In the genomic region with DNA sequence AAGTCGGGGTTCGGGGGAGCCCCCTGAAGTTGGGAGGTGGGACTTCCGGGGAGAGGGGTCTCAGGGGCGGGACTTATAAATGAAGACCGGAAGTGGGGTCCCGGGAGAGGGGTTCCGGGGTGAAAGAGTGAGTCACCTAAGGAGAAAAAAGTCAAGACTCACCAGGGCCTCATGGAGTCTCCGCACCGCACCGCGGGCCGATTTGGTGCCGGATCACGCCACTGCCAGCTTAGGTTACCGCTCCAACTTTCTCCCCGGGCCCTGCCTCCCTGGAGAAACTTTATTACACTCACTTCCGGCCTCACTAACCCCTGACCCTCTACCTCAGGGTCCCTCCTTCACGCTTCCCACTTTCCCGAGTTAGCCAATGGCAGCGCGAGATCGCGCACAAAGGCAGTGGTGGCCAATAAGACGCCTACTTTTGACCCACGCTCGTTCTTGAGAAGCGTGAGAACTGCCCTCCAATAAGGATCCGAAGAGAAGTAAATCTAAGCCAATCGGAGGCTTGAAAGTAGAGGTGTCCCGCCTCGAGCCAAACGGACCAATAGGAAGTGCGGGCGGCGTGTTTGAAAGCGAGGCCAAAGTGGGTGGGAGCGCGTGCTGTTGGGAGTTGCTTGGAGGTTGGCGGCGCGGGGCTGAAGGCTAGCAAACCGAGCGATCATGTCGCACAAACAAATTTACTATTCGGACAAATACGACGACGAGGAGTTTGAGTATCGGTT, we compare ENCODE assay signal across 8 cellular contexts. TPM values are rescaled to one million over a fixed set of nuclear protein-coding genes. Genes with fewer than 3 reads are reported as not detected.
DNase-seq lines count a peak whose midpoint lies in the region; ATAC-seq, FAIRE-seq and TF ChIP-seq lines count a peak whose summit lies in the region.

CKS1B (plus strand) TSS at position 596 of the 722 bp plus-strand sequence; CDS start at position 661, 65 bp downstream.

- intact Hi-C loops in dorsolateral prefrontal cortex (cut with DNase I), result no loop called here
- intact Hi-C loops in HepG2 (cut with micrococcal nuclease; ENCODE audit: unreplicated experiment), result loop anchor here (2.0 kb wide), 1 partner anchor 89 kb away; the partner anchor contains the start of gene EFNA4

- DNase-seq in CD1c-positive myeloid dendritic cell (ENCODE audit: extremely low spot score) (peak; percentile 100), NCI-H748 (lab: John Stamatoyannopoulos, UW; ENCODE audit: unreplicated experiment) (peak; percentile 100), dorsolateral prefrontal cortex (peak; percentile 95 to 99 (median 98)), HepG2 (ENCODE audit: low spot score) (peak; percentile 100)
- DNase-seq in activated CD4-positive, alpha-beta T cell treated with anti-CD3 and anti-CD28 coated beads, Interleukin-2, amount 50 U/mL, for 1 hour, result peak; percentile 95
- DNase-seq in stimulated activated CD4-positive, alpha-beta T cell treated with anti-CD3 and anti-CD28 coated beads, Interleukin-4, amount 100 ng/mL, for 1 hour, result peak; percentile 93

- H3K27me3 ChIP-seq in dorsolateral prefrontal cortex (no peaks in the 10 kb centered on the region), HepG2 (ENCODE audit: control insufficient read depth in 1 of 2, insufficient read depth in 2 of 2, low read length in 2 of 2) (no peaks in the 10 kb centered on the region; a peak in 1 of 5 replicates)

- POLR2A ChIA-PET in HepG2 (lab: Yijun Ruan, JAX), result interaction anchor here (1.0 to 6.6 kb wide), 21 partner anchors 10 to 161 kb away, joined by 3 to 148 read pairs (median 11); partner anchors contain the start of genes ADAM15, FLAD1, LENEP and PBXIP1

- in situ Hi-C loops in HepG2 (cut with HindIII; ENCODE audit: extremely low pct_ligation_motif_present, low pct_unique_long_range_greater_than_20kb), result no loop called here

- FAIRE-seq in HepG2 (lab: Jason Lieb, UNC), result peak; percentile 99

- peak in 1 of 2 experiments; percentile 72; a peak in 2 of 4 replicates for TF ChIP-seq POLR2A in HepG2 (IDR thresholded peaks at IDR 0.05; ENCODE audit: insufficient read depth in 1 of 2, low read depth in 2 of 2, low read length in 2 of 2)

- CTCF ChIA-PET in HepG2 (lab: Yijun Ruan, JAX; ENCODE audit: low intra/inter-chr PET ratio, low total read pairs), result interaction anchor here (1.1 kb wide), 1 partner anchor 44 kb away, joined by 3 read pairs; no protein-coding TSS in a partner anchor

- 1% methylated on average over 41 of the region's 49 CpGs for WGBS in HepG2 (ENCODE audit: low lambda C conversion rate)

- H3K9me3 ChIP-seq in HepG2 (ENCODE audit: low read length), result no peaks in the 10 kb centered on the region

- peak within 1 kb of the TSS; percentile 61 to 97 (median 79) for H3K4me3 ChIP-seq in dorsolateral prefrontal cortex
- H3K4me3 ChIP-seq in HepG2 (replicated peaks in 1 of 3; ENCODE audit: insufficient read depth in 1 of 3, low read depth in 2 of 3, low read length in 3 of 3), result peak within 1 kb of the TSS; percentile 67 to 84 (median 72)

- H4K20me1 ChIP-seq in HepG2 (ENCODE audit: insufficient read depth, low read length), result no peaks in the 10 kb centered on the region

- H3K27ac ChIP-seq in dorsolateral prefrontal cortex, result peak within 1 kb of the TSS; percentile 80 to 100 (median 96)
- H3K27ac ChIP-seq in HepG2 (ENCODE audit: extremely low read length, insufficient read depth, low read length), result peak within 1 kb of the TSS; percentile 100

- TF ChIP-seq CTCF in dorsolateral prefrontal cortex (IDR thresholded peaks at IDR 0.05 in 54 of 56, conservative IDR thresholded peaks at IDR 0.05 in 2 of 56; ENCODE audit: low read depth in 1 of 56, partially characterized antibody in 56 of 56) (peak in 10 of 56 donors; percentile 2 to 21 (median 7)), HepG2 (CRISPR knock-in tag; IDR thresholded peaks at IDR 0.05) (no peak)

- no peak within 1 kb of the TSS for H2AFZ ChIP-seq in HepG2 (ENCODE audit: low read length)

- peaks cover 0 to 12% of the 10 kb centered on the region in 2 experiments; a peak in 3 of 5 replicates for H3K36me3 ChIP-seq in HepG2 (replicated peaks in 1 of 2; ENCODE audit: control insufficient read depth in 1 of 2, insufficient read depth in 2 of 2, low read length in 2 of 2)

- peak within 1 kb of the TSS; percentile 100 for H3K4me2 ChIP-seq in HepG2 (ENCODE audit: low read depth, low read length)

- H3K79me2 ChIP-seq in HepG2 (ENCODE audit: insufficient read depth, low read length), result peaks cover 65% of the 10 kb centered on the region

- H3K4me1 ChIP-seq in HepG2 (ENCODE audit: insufficient read depth, low read length), result peaks cover 62% of the 10 kb centered on the region

- BruUV-seq in HepG2 (replicated peaks; lab: Mats Ljungman, UMichigan), result no TSS peak

- peak; percentile 8 to 23; a peak in 1 of 4 replicates for TF ChIP-seq EP300 in HepG2 (IDR thresholded peaks at IDR 0.05; ENCODE audit: low read depth in 2 of 2, low read length in 2 of 2)
- no peak for TF ChIP-seq EP300 in HepG2 (CRISPR knock-in tag; IDR thresholded peaks at IDR 0.05; ENCODE audit: borderline replicate concordance)

- H3K9ac ChIP-seq in HepG2 (ENCODE audit: insufficient read depth, low read depth, low read length), result peak within 1 kb of the TSS; percentile 98

- no peak for TF ChIP-seq RAD21 in HepG2 (CRISPR knock-in tag; IDR thresholded peaks at IDR 0.05)

- ATAC-seq in GM19395 (IDR thresholded peaks at IDR 0.05; ENCODE audit: unreplicated experiment) (peak; percentile 76), HG03558 (IDR thresholded peaks at IDR 0.05; ENCODE audit: extremely low read depth, unreplicated experiment) (peak; percentile 54), HepG2 (peak; percentile 83)

TF ChIP-seq in HepG2, 621 proteins besides CTCF, POLR2A, EP300 and RAD21 (continues in another document):
- TF ChIP-seq ZNF253 (CRISPR knock-in tag; IDR thresholded peaks at IDR 0.05; ENCODE audit: borderline replicate concordance), result no peak
- TF ChIP-seq RORA (CRISPR knock-in tag; IDR thresholded peaks at IDR 0.05), result no peak
- no peak for TF ChIP-seq ZSCAN5A (CRISPR knock-in tag; IDR thresholded peaks at IDR 0.05; ENCODE audit: borderline replicate concordance)
- TF ChIP-seq SOX6 (IDR thresholded peaks at IDR 0.05), result no peak
- no peak; the same call in 1 of the 2 replicates for TF ChIP-seq SOX6 (CRISPR knock-in tag; IDR thresholded peaks at IDR 0.05)
- TF ChIP-seq, protein P1, sequence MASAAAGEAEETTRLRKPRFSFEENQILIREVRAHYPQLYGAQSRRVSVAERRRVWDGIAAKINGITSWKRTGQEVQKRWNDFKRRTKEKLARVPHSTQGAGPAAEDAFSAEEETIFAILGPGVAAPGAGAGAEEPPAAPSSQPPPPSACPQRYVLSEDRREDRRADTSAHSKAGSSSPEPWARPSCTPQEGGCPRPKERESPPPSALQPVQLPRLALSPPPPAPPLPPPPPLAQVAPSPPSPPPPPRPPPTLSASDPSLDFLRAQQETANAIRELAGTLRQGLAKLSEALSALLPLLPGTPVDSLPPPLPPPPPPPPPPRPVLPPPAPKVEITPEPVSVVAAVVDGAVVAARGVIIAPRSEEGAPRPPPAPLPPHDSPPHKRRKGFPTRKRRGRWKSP (CRISPR knock-in tag; IDR thresholded peaks at IDR 0.05), result peak; percentile 87; the same call in 1 of the 2 replicates

RNA-seq across cellular contexts. Expression of gene CKS1B, which starts in this region (rescaled TPM):
- total RNA-seq in dorsolateral prefrontal cortex (10 to 100 TPM in 89 of 120 experiments, 1 to 10 TPM in 31; 4.1 to 21.6 (median 11.6) TPM), HepG2 (2016; rRNA removed; fragmentation: Illumina TruSeq; extraction: Trizol) (217 and 268 TPM in 2 replicates)
- total RNA-seq in HepG2 (2016; cell fraction: cytosol; rRNA removed; fragmentation: Illumina TruSeq; extraction: Trizol; ENCODE audit: low read depth), result 95.8 and 111 TPM in 2 replicates
- 219 and 283 TPM in 2 replicates for total RNA-seq in HepG2 (2016; cell fraction: insoluble cytoplasmic fraction; rRNA removed; fragmentation: Illumina TruSeq; extraction: Trizol)
- total RNA-seq in HepG2 (2016; cell fraction: membrane; rRNA removed; fragmentation: Illumina TruSeq; extraction: Trizol), result 160 and 171 TPM in 2 replicates
- 75.7 and 82.8 TPM in 2 replicates for total RNA-seq in HepG2 (2016; cell fraction: nucleus; rRNA removed; fragmentation: Illumina TruSeq; extraction: Trizol)
- 122 and 222 TPM in 2 replicates for polyA plus RNA-seq in HepG2 (2011; rRNA removed)
- 141 and 184 TPM in 2 replicates for polyA plus RNA-seq in HepG2 (2011; cell fraction: cytosol; rRNA removed)
- polyA plus RNA-seq in HepG2 (2011; cell fraction: nucleus; rRNA removed), result 54.7 and 67.5 TPM in 2 replicates
- 103 and 128 TPM in 2 replicates for polyA plus RNA-seq in HepG2 (2012)
- polyA plus RNA-seq in HepG2 (2016; cell fraction: cytosol; fragmentation: Illumina TruSeq; extraction: Trizol; ENCODE audit: low read depth), result 98.3 and 114 TPM in 2 replicates
- polyA plus RNA-seq in HepG2 (2016; cell fraction: insoluble cytoplasmic fraction; fragmentation: Illumina TruSeq; extraction: Trizol; ENCODE audit: low read depth), result 306 and 328 TPM in 2 replicates
- polyA plus RNA-seq in HepG2 (2016; cell fraction: membrane; fragmentation: Illumina TruSeq; extraction: Trizol; ENCODE audit: low read depth), result 149 and 155 TPM in 2 replicates
- 139 and 158 TPM in 2 replicates for polyA plus RNA-seq in HepG2 (2016; cell fraction: nucleus; fragmentation: Illumina TruSeq; extraction: Trizol; ENCODE audit: insufficient read depth, low read depth)
- 89.2 and 369 TPM in 2 replicates for polyA minus RNA-seq in HepG2 (2011; rRNA and poly(A)+ RNA removed; ENCODE audit: low replicate concordance)
- polyA minus RNA-seq in HepG2 (2011; cell fraction: cytosol; rRNA and poly(A)+ RNA removed), result 31.4 and 39.6 TPM in 2 replicates
- polyA minus RNA-seq in HepG2 (2011; cell fraction: nucleus; rRNA and poly(A)+ RNA removed), result 20.0 and 31.2 TPM in 2 replicates

Comparison
In these comparisons a context has a peak if more than half of its experiments do, and no peak if none do; other contexts are left out.
1. Peak in every context shown above with its lines: DNase-seq, ATAC-seq, H3K4me3 ChIP-seq and H3K27ac ChIP-seq.